34 cellular contexts compared by ENCODE assay signal in genomic region chr9:36912620-36913019, GRCh38.
"Had no signal": no experiment of that assay in that cellular context is flagged by ENCODE, and none has a peak within 500 bp of the region (broad histone marks: within the 10 kb centered on the region; RNA-seq: fewer than 3 reads in every experiment).

No MANE protein-coding gene starts in this region.

- H3K4me1 ChIP-seq: ascending aorta had no signal

- H3K9me3 Mint-ChIP-seq: activated CD4-positive, alpha-beta memory T cell treated with anti-CD3 and anti-CD28 coated beads, Interleukin-2, amount 10 ng/mL, durations not matched to agents 7 days and 5 days; activated CD4-positive, alpha-beta T cell treated with anti-CD3 and anti-CD28 coated beads, Interleukin-2, amount 10 ng/mL, durations not matched to agents 7 days and 5 days; activated naive CD4-positive, alpha-beta T cell treated with anti-CD3 and anti-CD28 coated beads, Interleukin-2, amount 10 ng/mL, durations not matched to agents 7 days and 5 days; activated naive CD4-positive, alpha-beta T cell treated with anti-CD3 and anti-CD28 coated beads, Interleukin-2, amount 50 U/mL, for 24 hours; activated naive CD8-positive, alpha-beta T cell treated with anti-CD3 and anti-CD28 coated beads, Interleukin-2, amount 10 ng/mL, durations not matched to agents 7 days and 5 days; activated naive CD8-positive, alpha-beta T cell treated with anti-CD3 and anti-CD28 coated beads, Interleukin-2, amount 50 U/mL, for 24 hours; activated T-cell treated with anti-CD3 and anti-CD28 coated beads, Interleukin-2, amount 50 U/mL, for 24 hours; activated T-helper 2 cell treated with anti-CD3 and anti-CD28 coated beads, Interferon-gamma antibody, Interleukin-2, Interleukin-4, amounts not matched to agents 10 μg/mL and 5 μg/mL and 100 μg/mL, durations not matched to agents 14 hours and 24 hours and 36 hours; T-helper 1 cell treated with Interleukin-12 subunit alpha and Interleukin-12 subunit beta and Interleukin-4 antibody, amounts not matched to agents 30 μg/mL and 1 μg/mL, for 36 hours; T-helper 2 cell treated with Interferon-gamma antibody and Interleukin-4, amounts not matched to agents 5 μg/mL and 100 μg/mL, for 36 hours had no signal

- H3K27me3 ChIP-seq: ascending aorta had no signal

- H3K4me3 Mint-ChIP-seq: activated CD4-positive, alpha-beta memory T cell treated with anti-CD3 and anti-CD28 coated beads, Interleukin-2, amount 10 ng/mL, durations not matched to agents 7 days and 5 days; activated CD4-positive, alpha-beta T cell treated with anti-CD3 and anti-CD28 coated beads for 36 hours; activated CD4-positive, alpha-beta T cell treated with anti-CD3 and anti-CD28 coated beads, Interleukin-2, amount 10 ng/mL, durations not matched to agents 7 days and 5 days; activated CD8-positive, alpha-beta memory T cell treated with anti-CD3 and anti-CD28 coated beads, Interleukin-2, amount 10 ng/mL, durations not matched to agents 7 days and 5 days; activated CD8-positive, alpha-beta T cell treated with anti-CD3 and anti-CD28 coated beads, Interleukin-2, amount 10 ng/mL, durations not matched to agents 7 days and 5 days; activated naive CD4-positive, alpha-beta T cell treated with anti-CD3 and anti-CD28 coated beads, Interleukin-2, amount 10 ng/mL, durations not matched to agents 7 days and 5 days; activated naive CD4-positive, alpha-beta T cell treated with anti-CD3 and anti-CD28 coated beads, Interleukin-2, amount 50 U/mL, for 24 hours; activated naive CD8-positive, alpha-beta T cell; activated naive CD8-positive, alpha-beta T cell treated with anti-CD3 and anti-CD28 coated beads, Interleukin-2, amount 10 ng/mL, durations not matched to agents 7 days and 5 days; activated naive CD8-positive, alpha-beta T cell treated with anti-CD3 and anti-CD28 coated beads, Interleukin-2, amount 50 U/mL, for 24 hours; activated T-cell treated with anti-CD3 and anti-CD28 coated beads, Interleukin-2, amount 50 U/mL, for 24 hours; brain; T-helper 1 cell treated with Interleukin-12 subunit alpha and Interleukin-12 subunit beta and Interleukin-4 antibody, amounts not matched to agents 30 μg/mL and 1 μg/mL, for 36 hours; T-helper 2 cell treated with Interferon-gamma antibody and Interleukin-4, amounts not matched to agents 5 μg/mL and 100 μg/mL, for 36 hours had no signal

- ATAC-seq: activated CD4-positive, alpha-beta T cell treated with anti-CD3 and anti-CD28 coated beads for 36 hours; activated CD4-positive, CD25-positive, alpha-beta regulatory T cell treated with anti-CD3 and anti-CD28 coated beads, Interleukin-2, amount 50 U/mL, for 24 hours; activated CD8-positive, alpha-beta memory T cell treated with anti-CD3 and anti-CD28 coated beads, Interleukin-2, amount 10 ng/mL, durations not matched to agents 7 days and 5 days; activated CD8-positive, alpha-beta T cell treated with anti-CD3 and anti-CD28 coated beads, Interleukin-2, amount 10 ng/mL, durations not matched to agents 7 days and 5 days; activated naive CD8-positive, alpha-beta T cell treated with anti-CD3 and anti-CD28 coated beads, Interleukin-2, amount 50 U/mL, for 24 hours had no signal

- DNase-seq: activated CD4-positive, alpha-beta memory T cell treated with anti-CD3 and anti-CD28 coated beads, Interleukin-2, amount 10 ng/mL, durations not matched to agents 7 days and 5 days; activated CD4-positive, alpha-beta T cell treated with anti-CD3 and anti-CD28 coated beads for 1 hour; activated CD4-positive, alpha-beta T cell treated with anti-CD3 and anti-CD28 coated beads for 36 hours; activated CD4-positive, alpha-beta T cell treated with anti-CD3 and anti-CD28 coated beads for 48 hours; activated CD4-positive, alpha-beta T cell treated with anti-CD3 and anti-CD28 coated beads, Interleukin-2, amount 10 ng/mL, durations not matched to agents 7 days and 5 days; activated CD4-positive, alpha-beta T cell treated with anti-CD3 and anti-CD28 coated beads, Interleukin-2, amount 50 U/mL, for 48 hours; activated CD4-positive, CD25-positive, alpha-beta regulatory T cell; activated CD8-positive, alpha-beta memory T cell treated with anti-CD3 and anti-CD28 coated beads for 24 hours; activated CD8-positive, alpha-beta memory T cell treated with anti-CD3 and anti-CD28 coated beads, Interleukin-2, amount 10 ng/mL, durations not matched to agents 7 days and 5 days; activated CD8-positive, alpha-beta memory T cell treated with anti-CD3 and anti-CD28 coated beads, Interleukin-2, amount 50 U/mL, for 48 hours; activated CD8-positive, alpha-beta T cell treated with anti-CD3 and anti-CD28 coated beads, Interleukin-2, amount 10 ng/mL, durations not matched to agents 7 days and 5 days; activated effector memory CD4-positive, alpha-beta T cell treated with Interleukin-2 at 50 U/mL for 16 hours; activated gamma-delta T cell; activated naive CD4-positive, alpha-beta T cell treated with anti-CD3 and anti-CD28 coated beads, Interleukin-2, amount 10 ng/mL, durations not matched to agents 7 days and 5 days; activated naive CD4-positive, alpha-beta T cell treated with Interleukin-2 at 50 U/mL for 16 hours; activated naive CD8-positive, alpha-beta T cell treated with anti-CD3 and anti-CD28 coated beads, Interleukin-2, amount 10 ng/mL, durations not matched to agents 7 days and 5 days; activated naive CD8-positive, alpha-beta T cell treated with anti-CD3 and anti-CD28 coated beads, Interleukin-2, amount 50 U/mL, for 24 hours; activated T-cell treated with anti-CD3 and anti-CD28 coated beads, Interleukin-2, amount 50 U/mL, for 24 hours; activated T-cell treated with anti-CD3 and anti-CD28 coated beads, Interleukin-2, amount 50 U/mL, for 48 hours; amygdala; anterior cingulate cortex; central memory CD4-positive, alpha-beta T cell; T-helper 1 cell; T-helper 2 cell; T-helper 9 cell had no signal

- H3K36me3 Mint-ChIP-seq: activated CD8-positive, alpha-beta memory T cell treated with anti-CD3 and anti-CD28 coated beads, Interleukin-2, amount 10 ng/mL, durations not matched to agents 7 days and 5 days; activated naive CD4-positive, alpha-beta T cell treated with anti-CD3 and anti-CD28 coated beads, Interleukin-2, amount 10 ng/mL, durations not matched to agents 7 days and 5 days; activated naive CD4-positive, alpha-beta T cell treated with anti-CD3 and anti-CD28 coated beads, Interleukin-2, amount 50 U/mL, for 24 hours; activated naive CD8-positive, alpha-beta T cell; activated naive CD8-positive, alpha-beta T cell treated with anti-CD3 and anti-CD28 coated beads, Interleukin-2, amount 10 ng/mL, durations not matched to agents 7 days and 5 days; brain had no signal

- H3K9me3 ChIP-seq: ascending aorta had no signal

- H3K27ac ChIP-seq: ascending aorta, VCaP had no signal

- H3K36me3 ChIP-seq: ascending aorta had no signal

- H3K4me3 ChIP-seq: ascending aorta had no signal

- H3K27ac Mint-ChIP-seq: activated CD4-positive, alpha-beta memory T cell treated with anti-CD3 and anti-CD28 coated beads, Interleukin-2, amount 10 ng/mL, durations not matched to agents 7 days and 5 days; activated CD4-positive, alpha-beta T cell treated with anti-CD3 and anti-CD28 coated beads for 36 hours; activated CD4-positive, alpha-beta T cell treated with anti-CD3 and anti-CD28 coated beads, Interleukin-2, amount 10 ng/mL, durations not matched to agents 7 days and 5 days; activated CD8-positive, alpha-beta memory T cell treated with anti-CD3 and anti-CD28 coated beads, Interleukin-2, amount 10 ng/mL, durations not matched to agents 7 days and 5 days; activated CD8-positive, alpha-beta T cell treated with anti-CD3 and anti-CD28 coated beads, Interleukin-2, amount 10 ng/mL, durations not matched to agents 7 days and 5 days; activated naive CD4-positive, alpha-beta T cell treated with anti-CD3 and anti-CD28 coated beads, Interleukin-2, amount 10 ng/mL, durations not matched to agents 7 days and 5 days; activated naive CD4-positive, alpha-beta T cell treated with anti-CD3 and anti-CD28 coated beads, Interleukin-2, amount 50 U/mL, for 24 hours; activated naive CD8-positive, alpha-beta T cell; activated naive CD8-positive, alpha-beta T cell treated with anti-CD3 and anti-CD28 coated beads, Interleukin-2, amount 10 ng/mL, durations not matched to agents 7 days and 5 days; activated naive CD8-positive, alpha-beta T cell treated with anti-CD3 and anti-CD28 coated beads, Interleukin-2, amount 50 U/mL, for 24 hours; activated T-cell treated with anti-CD3 and anti-CD28 coated beads, Interleukin-2, amount 50 U/mL, for 24 hours; activated T-helper 2 cell treated with anti-CD3 and anti-CD28 coated beads, Interferon-gamma antibody, Interleukin-2, Interleukin-4, amounts not matched to agents 10 μg/mL and 5 μg/mL and 100 μg/mL, durations not matched to agents 14 hours and 24 hours and 36 hours; brain; T-helper 1 cell treated with Interleukin-12 subunit alpha and Interleukin-12 subunit beta and Interleukin-4 antibody, amounts not matched to agents 30 μg/mL and 1 μg/mL, for 36 hours; T-helper 2 cell treated with Interferon-gamma antibody and Interleukin-4, amounts not matched to agents 5 μg/mL and 100 μg/mL, for 36 hours had no signal

- H3K4me1 Mint-ChIP-seq: activated CD4-positive, alpha-beta memory T cell treated with anti-CD3 and anti-CD28 coated beads, Interleukin-2, amount 10 ng/mL, durations not matched to agents 7 days and 5 days; activated CD4-positive, alpha-beta T cell treated with anti-CD3 and anti-CD28 coated beads for 36 hours; activated CD4-positive, alpha-beta T cell treated with anti-CD3 and anti-CD28 coated beads, Interleukin-2, amount 10 ng/mL, durations not matched to agents 7 days and 5 days; activated CD8-positive, alpha-beta memory T cell treated with anti-CD3 and anti-CD28 coated beads, Interleukin-2, amount 10 ng/mL, durations not matched to agents 7 days and 5 days; activated naive CD4-positive, alpha-beta T cell treated with anti-CD3 and anti-CD28 coated beads, Interleukin-2, amount 10 ng/mL, durations not matched to agents 7 days and 5 days; activated naive CD4-positive, alpha-beta T cell treated with anti-CD3 and anti-CD28 coated beads, Interleukin-2, amount 50 U/mL, for 24 hours; activated naive CD8-positive, alpha-beta T cell treated with anti-CD3 and anti-CD28 coated beads, Interleukin-2, amount 10 ng/mL, durations not matched to agents 7 days and 5 days; activated naive CD8-positive, alpha-beta T cell treated with anti-CD3 and anti-CD28 coated beads, Interleukin-2, amount 50 U/mL, for 24 hours; brain had no signal
